Comparison of ENCODE assay signal across 1 cellular context in genomic region chr6:10314163-10314955, GRCh38.
TF ChIP-seq lines count a peak whose summit lies in the region.

No MANE protein-coding gene starts in this region.

TF ChIP-seq in K562, 482 proteins besides CTCF, POLR2A, EP300 and RAD21 (continued from another document and continues in another):
- no peak for TF ChIP-seq RBM39 (optimal IDR thresholded peaks at IDR 0.05; ENCODE audit: low read depth, low read length)
- TF ChIP-seq DMBX1 (CRISPR knock-in tag; IDR thresholded peaks at IDR 0.05; ENCODE audit: borderline replicate concordance) = 0 out of 2 replicates have a peak, but pooled peaks have one; percentile 51
- TF ChIP-seq CBFB (CRISPR knock-in tag; IDR thresholded peaks at IDR 0.05) = no peak
- no peak for TF ChIP-seq HEY1 (CRISPR knock-in tag; IDR thresholded peaks at IDR 0.05; ENCODE audit: borderline replicate concordance)
- peak; percentile 76 to 87 for TF ChIP-seq FOXK2 (conservative IDR thresholded peaks at IDR 0.05 in 1 of 2, IDR thresholded peaks at IDR 0.05 in 1 of 2; ENCODE audit: low read depth in 2 of 2)
- TF ChIP-seq KLF6 (CRISPR knock-in tag; IDR thresholded peaks at IDR 0.05; ENCODE audit: borderline replicate concordance) = no peak
- no peak for TF ChIP-seq USF1 (CRISPR knock-in tag; IDR thresholded peaks at IDR 0.05)
- no peak for TF ChIP-seq ZKSCAN3 (CRISPR knock-in tag; IDR thresholded peaks at IDR 0.05)
- TF ChIP-seq BACH1 (tag; IDR thresholded peaks at IDR 0.05) = peak; percentile 92
- TF ChIP-seq NR2C1 (IDR thresholded peaks at IDR 0.05) = 0 out of 2 replicates have a peak, but pooled peaks have one; percentile 24
- TF ChIP-seq NR2C1 (tag; IDR thresholded peaks at IDR 0.05) = no peak; the same call in 1 of the 2 replicates
- peak; percentile 28 to 94 (median 56) for TF ChIP-seq YY1 (IDR thresholded peaks at IDR 0.05; ENCODE audit: borderline replicate concordance in 1 of 3, control insufficient read depth in 1 of 3, extremely low read depth in 1 of 3, insufficient read depth in 3 of 3, insufficient read length in 1 of 3, insufficient replicate concordance in 2 of 3, low read depth in 1 of 3, low read length in 2 of 3)
- no peak for TF ChIP-seq SAFB (IDR thresholded peaks at IDR 0.05; ENCODE audit: borderline replicate concordance, low read depth, low read length)
- no peak for TF ChIP-seq ZSCAN32 (CRISPR knock-in tag; IDR thresholded peaks at IDR 0.05)
- no peak for TF ChIP-seq ETS2 (tag; IDR thresholded peaks at IDR 0.05; ENCODE audit: borderline replicate concordance, poor library complexity, severe bottlenecking)
- 0 out of 2 replicates have a peak, but pooled peaks have one; percentile 5 for TF ChIP-seq ZNF384 (IDR thresholded peaks at IDR 0.05; ENCODE audit: low read depth, low read length)
- no peak for TF ChIP-seq CCAR2 (IDR thresholded peaks at IDR 0.05; ENCODE audit: low read depth, low read length)
- TF ChIP-seq, protein P1, sequence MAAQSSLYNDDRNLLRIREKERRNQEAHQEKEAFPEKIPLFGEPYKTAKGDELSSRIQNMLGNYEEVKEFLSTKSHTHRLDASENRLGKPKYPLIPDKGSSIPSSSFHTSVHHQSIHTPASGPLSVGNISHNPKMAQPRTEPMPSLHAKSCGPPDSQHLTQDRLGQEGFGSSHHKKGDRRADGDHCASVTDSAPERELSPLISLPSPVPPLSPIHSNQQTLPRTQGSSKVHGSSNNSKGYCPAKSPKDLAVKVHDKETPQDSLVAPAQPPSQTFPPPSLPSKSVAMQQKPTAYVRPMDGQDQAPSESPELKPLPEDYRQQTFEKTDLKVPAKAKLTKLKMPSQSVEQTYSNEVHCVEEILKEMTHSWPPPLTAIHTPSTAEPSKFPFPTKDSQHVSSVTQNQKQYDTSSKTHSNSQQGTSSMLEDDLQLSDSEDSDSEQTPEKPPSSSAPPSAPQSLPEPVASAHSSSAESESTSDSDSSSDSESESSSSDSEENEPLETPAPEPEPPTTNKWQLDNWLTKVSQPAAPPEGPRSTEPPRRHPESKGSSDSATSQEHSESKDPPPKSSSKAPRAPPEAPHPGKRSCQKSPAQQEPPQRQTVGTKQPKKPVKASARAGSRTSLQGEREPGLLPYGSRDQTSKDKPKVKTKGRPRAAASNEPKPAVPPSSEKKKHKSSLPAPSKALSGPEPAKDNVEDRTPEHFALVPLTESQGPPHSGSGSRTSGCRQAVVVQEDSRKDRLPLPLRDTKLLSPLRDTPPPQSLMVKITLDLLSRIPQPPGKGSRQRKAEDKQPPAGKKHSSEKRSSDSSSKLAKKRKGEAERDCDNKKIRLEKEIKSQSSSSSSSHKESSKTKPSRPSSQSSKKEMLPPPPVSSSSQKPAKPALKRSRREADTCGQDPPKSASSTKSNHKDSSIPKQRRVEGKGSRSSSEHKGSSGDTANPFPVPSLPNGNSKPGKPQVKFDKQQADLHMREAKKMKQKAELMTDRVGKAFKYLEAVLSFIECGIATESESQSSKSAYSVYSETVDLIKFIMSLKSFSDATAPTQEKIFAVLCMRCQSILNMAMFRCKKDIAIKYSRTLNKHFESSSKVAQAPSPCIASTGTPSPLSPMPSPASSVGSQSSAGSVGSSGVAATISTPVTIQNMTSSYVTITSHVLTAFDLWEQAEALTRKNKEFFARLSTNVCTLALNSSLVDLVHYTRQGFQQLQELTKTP (IDR thresholded peaks at IDR 0.05; ENCODE audit: low read depth in 1 of 2, partially characterized antibody in 2 of 2) = peak in 1 of 2 experiments; percentile 14
- peak; percentile 45 for TF ChIP-seq TAF9B (IDR thresholded peaks at IDR 0.05; ENCODE audit: partially characterized antibody)
- TF ChIP-seq SRSF1 (IDR thresholded peaks at IDR 0.05; ENCODE audit: low read depth, low read length) = no peak
- TF ChIP-seq RAD51 (IDR thresholded peaks at IDR 0.05; ENCODE audit: borderline replicate concordance, low read depth) = no peak
- no peak for TF ChIP-seq SIN3B (IDR thresholded peaks at IDR 0.05; ENCODE audit: low read depth)
- TF ChIP-seq, protein P2, sequence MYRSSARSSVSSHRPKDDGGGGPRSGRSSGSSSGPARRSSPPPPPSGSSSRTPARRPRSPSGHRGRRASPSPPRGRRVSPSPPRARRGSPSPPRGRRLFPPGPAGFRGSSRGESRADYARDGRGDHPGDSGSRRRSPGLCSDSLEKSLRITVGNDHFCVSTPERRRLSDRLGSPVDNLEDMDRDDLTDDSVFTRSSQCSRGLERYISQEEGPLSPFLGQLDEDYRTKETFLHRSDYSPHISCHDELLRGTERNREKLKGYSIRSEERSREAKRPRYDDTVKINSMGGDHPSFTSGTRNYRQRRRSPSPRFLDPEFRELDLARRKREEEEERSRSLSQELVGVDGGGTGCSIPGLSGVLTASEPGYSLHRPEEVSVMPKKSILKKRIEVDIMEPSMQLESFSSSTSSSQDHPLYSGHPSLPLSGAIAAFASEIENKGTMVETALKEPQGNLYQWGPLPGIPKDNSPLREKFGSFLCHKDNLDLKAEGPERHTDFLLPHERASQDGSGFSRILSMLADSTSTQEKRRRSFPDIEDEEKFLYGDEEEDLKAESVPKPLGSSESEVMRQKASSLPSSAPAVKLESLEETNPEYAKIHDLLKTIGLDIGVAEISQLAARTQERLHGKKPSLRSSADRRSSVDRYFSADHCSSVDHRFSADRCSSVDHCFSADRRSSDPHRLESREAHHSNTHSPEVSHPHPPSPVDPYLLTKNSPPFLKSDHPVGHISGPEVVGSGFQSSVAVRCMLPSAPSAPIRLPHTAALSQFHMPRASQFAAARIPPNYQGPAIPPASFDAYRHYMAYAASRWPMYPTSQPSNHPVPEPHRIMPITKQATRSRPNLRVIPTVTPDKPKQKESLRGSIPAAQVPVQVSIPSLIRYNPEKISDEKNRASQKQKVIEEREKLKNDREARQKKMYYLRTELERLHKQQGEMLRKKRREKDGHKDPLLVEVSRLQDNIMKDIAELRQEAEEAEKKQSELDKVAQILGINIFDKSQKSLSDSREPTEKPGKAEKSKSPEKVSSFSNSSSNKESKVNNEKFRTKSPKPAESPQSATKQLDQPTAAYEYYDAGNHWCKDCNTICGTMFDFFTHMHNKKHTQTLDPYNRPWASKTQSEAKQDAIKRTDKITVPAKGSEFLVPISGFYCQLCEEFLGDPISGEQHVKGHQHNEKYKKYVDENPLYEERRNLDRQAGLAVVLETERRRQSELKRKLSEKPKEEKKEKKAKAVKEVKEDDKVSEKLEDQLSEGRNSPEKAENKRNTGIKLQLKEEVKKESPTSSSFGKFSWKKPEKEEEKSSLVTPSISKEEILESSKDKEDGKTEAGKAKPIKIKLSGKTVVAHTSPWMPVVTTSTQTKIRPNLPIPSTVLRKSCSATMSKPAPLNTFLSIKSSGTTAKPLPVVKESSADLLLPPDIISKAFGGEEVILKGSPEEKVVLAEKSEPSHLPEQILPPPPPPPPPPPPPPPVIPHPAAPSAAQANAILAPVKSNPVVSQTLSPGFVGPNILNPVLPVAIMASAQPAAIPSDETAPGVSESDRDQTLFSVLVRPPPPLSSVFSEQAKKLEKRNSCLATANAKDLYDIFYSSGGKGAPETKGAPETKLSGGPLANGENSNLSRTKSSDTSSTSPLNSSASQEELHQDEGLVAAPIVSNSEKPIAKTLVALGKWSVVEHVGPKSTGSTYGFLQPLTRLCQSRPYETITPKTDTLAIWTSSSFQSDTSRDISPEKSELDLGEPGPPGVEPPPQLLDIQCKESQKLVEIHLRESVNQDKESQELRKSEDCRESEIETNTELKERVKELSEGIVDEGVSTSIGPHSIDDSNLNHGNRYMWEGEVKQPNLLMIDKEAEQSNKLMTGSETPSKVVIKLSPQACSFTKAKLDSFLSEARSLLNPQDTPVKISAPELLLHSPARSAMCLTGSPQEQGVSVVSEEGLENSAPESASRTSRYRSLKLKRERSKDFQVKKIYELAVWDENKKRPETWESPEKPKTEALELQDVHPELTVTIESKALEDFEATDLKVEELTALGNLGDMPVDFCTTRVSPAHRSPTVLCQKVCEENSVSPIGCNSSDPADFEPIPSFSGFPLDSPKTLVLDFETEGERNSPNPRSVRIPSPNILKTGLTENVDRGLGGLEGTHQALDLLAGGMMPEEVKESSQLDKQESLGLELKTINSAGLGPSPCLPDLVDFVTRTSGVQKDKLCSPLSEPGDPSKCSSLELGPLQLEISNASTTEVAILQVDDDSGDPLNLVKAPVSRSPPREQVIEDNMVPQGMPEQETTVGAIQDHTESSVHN (IDR thresholded peaks at IDR 0.05; ENCODE audit: borderline replicate concordance in 1 of 2, low read depth in 1 of 2) = peak in 1 of 2 experiments; percentile 49; a peak in 2 of 4 replicates
- peak; percentile 17; the same call in 1 of the 2 replicates for TF ChIP-seq NCOA1 (IDR thresholded peaks at IDR 0.05; ENCODE audit: low read depth)
- TF ChIP-seq GATAD2A (IDR thresholded peaks at IDR 0.05) = peak; percentile 71; the same call in 1 of the 2 replicates
- TF ChIP-seq MCM7 (IDR thresholded peaks at IDR 0.05) = no peak
- TF ChIP-seq ZNF165 (CRISPR knock-in tag; IDR thresholded peaks at IDR 0.05; ENCODE audit: borderline replicate concordance) = no peak
- no peak for TF ChIP-seq SNAPC5 (CRISPR knock-in tag; IDR thresholded peaks at IDR 0.05)
- TF ChIP-seq STAG1 (CRISPR knock-in tag; IDR thresholded peaks at IDR 0.05; ENCODE audit: borderline replicate concordance) = no peak
- no peak for TF ChIP-seq SAFB2 (IDR thresholded peaks at IDR 0.05; ENCODE audit: borderline replicate concordance, low read depth, low read length, severe bottlenecking)
- 0 out of 4 replicates have a peak, but pooled peaks of 1 of the 2 experiments have one; percentile 21 for TF ChIP-seq KDM1A (IDR thresholded peaks at IDR 0.05)
- TF ChIP-seq NFE2L1 (tag; IDR thresholded peaks at IDR 0.05; ENCODE audit: borderline replicate concordance, low read depth) = no peak
- TF ChIP-seq PATZ1 (CRISPR knock-in tag; IDR thresholded peaks at IDR 0.05; ENCODE audit: borderline replicate concordance) = no peak
- peak; percentile 93 for TF ChIP-seq ATF7 (IDR thresholded peaks at IDR 0.05)
- TF ChIP-seq ZNF696 (CRISPR knock-in tag; conservative IDR thresholded peaks at IDR 0.05) = no peak
- TF ChIP-seq IFI16 (CRISPR knock-in tag; IDR thresholded peaks at IDR 0.05) = no peak
- no peak for TF ChIP-seq THAP12 (CRISPR knock-in tag; IDR thresholded peaks at IDR 0.05)
- peak in 1 of 2 experiments; percentile 40; a peak in 1 of 4 replicates for TF ChIP-seq MAZ (CRISPR knock-in tag; conservative IDR thresholded peaks at IDR 0.05 in 1 of 2, IDR thresholded peaks at IDR 0.05 in 1 of 2)
- no peak for TF ChIP-seq SRSF3 (IDR thresholded peaks at IDR 0.05; ENCODE audit: insufficient read depth, low read length)
- TF ChIP-seq ILK (tag; IDR thresholded peaks at IDR 0.05; ENCODE audit: borderline replicate concordance, low read depth) = no peak
- TF ChIP-seq, protein P3, sequence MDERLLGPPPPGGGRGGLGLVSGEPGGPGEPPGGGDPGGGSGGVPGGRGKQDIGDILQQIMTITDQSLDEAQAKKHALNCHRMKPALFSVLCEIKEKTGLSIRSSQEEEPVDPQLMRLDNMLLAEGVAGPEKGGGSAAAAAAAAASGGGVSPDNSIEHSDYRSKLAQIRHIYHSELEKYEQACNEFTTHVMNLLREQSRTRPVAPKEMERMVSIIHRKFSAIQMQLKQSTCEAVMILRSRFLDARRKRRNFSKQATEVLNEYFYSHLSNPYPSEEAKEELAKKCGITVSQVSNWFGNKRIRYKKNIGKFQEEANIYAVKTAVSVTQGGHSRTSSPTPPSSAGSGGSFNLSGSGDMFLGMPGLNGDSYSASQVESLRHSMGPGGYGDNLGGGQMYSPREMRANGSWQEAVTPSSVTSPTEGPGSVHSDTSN (CRISPR knock-in tag; IDR thresholded peaks at IDR 0.05; ENCODE audit: low read depth) = no peak
- TF ChIP-seq, protein P3 (tag; conservative IDR thresholded peaks at IDR 0.05; ENCODE audit: low read depth) = no peak; the same call in 1 of the 2 replicates
